ENCODE assay signal across 8 cellular contexts in the genomic region with DNA sequence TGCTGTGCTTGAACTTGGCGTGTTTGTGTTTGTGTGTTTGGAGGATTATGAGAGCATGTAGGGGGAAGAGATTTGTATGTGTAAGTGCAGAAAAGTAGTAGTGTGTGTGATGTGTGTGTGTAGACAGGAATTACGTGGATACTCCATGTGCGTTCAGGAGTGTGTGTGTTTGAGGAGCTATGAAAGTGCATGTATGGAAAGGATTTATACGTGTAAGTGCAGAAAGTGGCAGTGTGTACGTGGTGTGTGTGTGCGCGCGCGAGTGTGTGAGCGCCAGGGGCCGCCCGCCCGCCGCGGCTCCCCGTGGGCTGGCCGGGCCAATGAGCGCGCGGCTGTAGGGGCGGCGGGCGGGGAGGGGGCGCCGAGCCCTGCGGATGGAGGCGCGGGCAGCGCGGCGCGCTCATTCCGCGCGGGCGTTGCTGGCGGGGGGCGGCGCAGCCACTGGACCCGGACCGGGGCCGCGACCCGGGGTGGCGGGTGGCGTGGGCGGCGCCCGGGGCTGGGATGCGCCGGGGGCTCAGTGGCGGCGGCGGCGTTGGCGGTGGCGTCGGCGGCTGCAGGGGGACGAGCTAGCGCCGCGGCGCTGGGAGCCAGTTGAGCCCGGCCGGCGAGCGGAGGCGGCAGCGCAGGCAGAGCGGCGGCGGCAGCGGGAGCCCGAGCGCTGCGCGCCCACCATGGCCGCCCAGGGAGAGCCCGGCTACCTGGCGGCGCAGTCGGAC. TPM values are rescaled to one million over a fixed set of nuclear protein-coding genes. Genes with fewer than 3 reads are reported as not detected.
A peak's percentile ranks its signal among the peaks of the same experiment; 100 is the strongest.
DNase-seq lines count a peak whose midpoint lies in the region; ATAC-seq and TF ChIP-seq lines count a peak whose summit lies in the region.

A gene with protein sequence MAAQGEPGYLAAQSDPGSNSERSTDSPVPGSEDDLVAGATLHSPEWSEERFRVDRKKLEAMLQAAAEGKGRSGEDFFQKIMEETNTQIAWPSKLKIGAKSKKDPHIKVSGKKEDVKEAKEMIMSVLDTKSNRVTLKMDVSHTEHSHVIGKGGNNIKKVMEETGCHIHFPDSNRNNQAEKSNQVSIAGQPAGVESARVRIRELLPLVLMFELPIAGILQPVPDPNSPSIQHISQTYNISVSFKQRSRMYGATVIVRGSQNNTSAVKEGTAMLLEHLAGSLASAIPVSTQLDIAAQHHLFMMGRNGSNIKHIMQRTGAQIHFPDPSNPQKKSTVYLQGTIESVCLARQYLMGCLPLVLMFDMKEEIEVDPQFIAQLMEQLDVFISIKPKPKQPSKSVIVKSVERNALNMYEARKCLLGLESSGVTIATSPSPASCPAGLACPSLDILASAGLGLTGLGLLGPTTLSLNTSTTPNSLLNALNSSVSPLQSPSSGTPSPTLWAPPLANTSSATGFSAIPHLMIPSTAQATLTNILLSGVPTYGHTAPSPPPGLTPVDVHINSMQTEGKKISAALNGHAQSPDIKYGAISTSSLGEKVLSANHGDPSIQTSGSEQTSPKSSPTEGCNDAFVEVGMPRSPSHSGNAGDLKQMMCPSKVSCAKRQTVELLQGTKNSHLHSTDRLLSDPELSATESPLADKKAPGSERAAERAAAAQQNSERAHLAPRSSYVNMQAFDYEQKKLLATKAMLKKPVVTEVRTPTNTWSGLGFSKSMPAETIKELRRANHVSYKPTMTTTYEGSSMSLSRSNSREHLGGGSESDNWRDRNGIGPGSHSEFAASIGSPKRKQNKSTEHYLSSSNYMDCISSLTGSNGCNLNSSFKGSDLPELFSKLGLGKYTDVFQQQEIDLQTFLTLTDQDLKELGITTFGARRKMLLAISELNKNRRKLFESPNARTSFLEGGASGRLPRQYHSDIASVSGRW (plus strand): TSS at position 403 of the 719 bp plus-strand sequence. CDS start 272 bp downstream, at position 675.

- peaks cover 11% of the 10 kb centered on the region for H3K4me1 Mint-ChIP-seq in activated B cell treated with CpG ODN at 0.5 μM for 24 hours

- peak within 1 kb of the TSS; percentile 67 for H3K4me3 Mint-ChIP-seq in activated B cell treated with CpG ODN at 0.5 μM for 24 hours

- H3K27ac ChIP-seq in upper lobe of left lung: peak within 1 kb of the TSS; percentile 66 to 82 (median 71)

- peaks cover 8% of the 10 kb centered on the region for H3K4me1 ChIP-seq in mucosa of stomach (ENCODE audit: control insufficient read depth, insufficient read depth, low read length)
- H3K4me1 ChIP-seq in upper lobe of left lung: peaks cover 7 to 11% (median 8%) of the 10 kb centered on the region in 4 donors

- no peak within 1 kb of the TSS for H3K27ac Mint-ChIP-seq in activated B cell treated with CpG ODN at 0.5 μM for 24 hours

- H3K27me3 ChIP-seq in mucosa of stomach (ENCODE audit: control insufficient read depth, insufficient read depth, low read length) (peaks cover 25% of the 10 kb centered on the region), upper lobe of left lung (peaks cover 0 to 7% (median 6%) of the 10 kb centered on the region in 4 donors)

- DNase-seq in ELF-1 (ENCODE audit: low read depth, low spot score): peak; percentile 44
- peak; percentile 70 for DNase-seq in HK-2 (ENCODE audit: unreplicated experiment)
- DNase-seq in activated B cell treated with CpG ODN at 0.5 μM for 24 hours: no peak
- peak; percentile 64 for DNase-seq in fibroblast of peridontal ligament (ENCODE audit: extremely low read depth)
- peak; percentile 20 to 89 for DNase-seq in upper lobe of left lung

- H3K9me3 ChIP-seq in mucosa of stomach (ENCODE audit: control insufficient read depth, low read length): no peaks in the 10 kb centered on the region
- H3K9me3 ChIP-seq in upper lobe of left lung: no peaks in the 10 kb centered on the region

- peak within 1 kb of the TSS; percentile 57 for H3K9ac ChIP-seq in mucosa of stomach (ENCODE audit: low read length)

- TF ChIP-seq CTCF in activated B cell treated with CpG ODN at 0.5 μM for 24 hours (IDR thresholded peaks at IDR 0.05) (no peak), upper lobe of left lung (IDR thresholded peaks at IDR 0.05) (no peak)

- H3K9me3 Mint-ChIP-seq in activated B cell treated with CpG ODN at 0.5 μM for 24 hours: no peaks in the 10 kb centered on the region

- WGBS in upper lobe of left lung, 2 donors: 0 to 2% methylated on average over 10 to 29 of the region's 83 CpGs

- H3K27me3 Mint-ChIP-seq in activated B cell treated with CpG ODN at 0.5 μM for 24 hours: peaks cover 24% of the 10 kb centered on the region

- H3K4me3 ChIP-seq in mucosa of stomach (ENCODE audit: low read length) (peak within 1 kb of the TSS; percentile 52), upper lobe of left lung (peak within 1 kb of the TSS; percentile 32 to 63 (median 58))

- POLR2A ChIA-PET in activated B cell treated with CpG ODN at 0.5 μM for 24 hours (lab: Charles Lee): no interaction called here

- CTCF ChIA-PET in activated B cell treated with CpG ODN at 0.5 μM for 24 hours (lab: Charles Lee): no interaction called here

- TF ChIP-seq EP300 in upper lobe of left lung (IDR thresholded peaks at IDR 0.05): no peak

- intact Hi-C loops in activated B cell treated with CpG ODN at 0.5 μM for 24 hours (cut with micrococcal nuclease): no loop called here

- no peaks in the 10 kb centered on the region for H3K36me3 ChIP-seq in mucosa of stomach (ENCODE audit: control insufficient read depth, insufficient read depth, low read length)
- H3K36me3 ChIP-seq in upper lobe of left lung: no peaks in the 10 kb centered on the region

- no peaks in the 10 kb centered on the region for H3K36me3 Mint-ChIP-seq in activated B cell treated with CpG ODN at 0.5 μM for 24 hours (ENCODE audit: low read depth)

- ATAC-seq in activated B cell treated with CpG ODN at 0.5 μM for 24 hours (ENCODE audit: low read depth) (no peak), upper lobe of left lung (ENCODE audit: low FRiP score in 2 of 2) (peak in 1 of 2 donors; percentile 86), HG03108 (IDR thresholded peaks at IDR 0.05; ENCODE audit: unreplicated experiment) (no peak), GM18858 (IDR thresholded peaks at IDR 0.05; ENCODE audit: unreplicated experiment) (no peak)

- no peak for TF ChIP-seq POLR2A in upper lobe of left lung (IDR thresholded peaks at IDR 0.05)

RNA-seq across cellular contexts. Expression of the gene that starts here (rescaled TPM):
- total RNA-seq in activated B cell treated with CpG ODN at 0.5 μM for 24 hours (not detected in 2 replicates), upper lobe of left lung (10 to 100 TPM in 1 of 6 donors, 1 to 10 TPM in 5; 3.1 to 10.5 (median 3.9) TPM)
